In the genomic region with DNA sequence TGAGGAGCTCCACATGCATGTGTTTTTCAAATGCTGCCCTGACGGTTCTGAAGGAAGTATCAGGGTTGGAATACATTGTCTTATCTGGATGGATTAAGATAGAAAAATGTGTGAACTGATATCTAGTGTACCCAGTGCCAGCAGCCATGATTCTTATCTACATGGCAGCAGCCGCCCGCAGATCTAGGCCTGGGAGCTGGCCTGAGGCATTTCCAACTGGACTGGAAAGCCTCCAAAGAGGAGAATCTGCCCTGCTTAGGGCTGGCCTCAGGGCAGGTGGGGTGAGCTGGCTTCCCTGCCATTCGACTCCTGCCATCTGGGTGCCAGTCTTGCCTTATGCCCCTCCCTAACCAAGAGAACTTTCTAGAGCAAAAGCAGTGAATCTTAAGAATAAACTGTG, we compare ENCODE assay signal across 28 cellular contexts.
"Had no signal": no experiment of that assay in that cellular context is flagged by ENCODE, and none has a peak within 500 bp of the region (broad histone marks: within the 10 kb centered on the region; RNA-seq: fewer than 3 reads in every experiment).

No MANE protein-coding gene starts in this region.

- DNase-seq: activated CD4-positive, alpha-beta memory T cell treated with anti-CD3 and anti-CD28 coated beads, Interleukin-2, amount 10 ng/mL, durations not matched to agents 7 days and 5 days; activated CD4-positive, alpha-beta T cell treated with anti-CD3 and anti-CD28 coated beads for 1 hour; activated CD4-positive, alpha-beta T cell treated with anti-CD3 and anti-CD28 coated beads, Interleukin-2, amount 10 ng/mL, durations not matched to agents 7 days and 5 days; activated naive CD8-positive, alpha-beta T cell treated with anti-CD3 and anti-CD28 coated beads, Interleukin-2, amount 50 U/mL, for 24 hours; activated T-cell treated with anti-CD3 and anti-CD28 coated beads, Interleukin-2, amount 50 U/mL, for 4 hours; central memory CD4-positive, alpha-beta T cell; effector CD8-positive, alpha-beta T cell; gastrocnemius medialis; head of caudate nucleus; hippocampal formation; left cardiac atrium; mammary epithelial cell; posterior cingulate gyrus; small intestine; stimulated activated CD4-positive, alpha-beta T cell treated with anti-CD3 and anti-CD28 coated beads, Interleukin-4, amount 100 ng/mL, for 24 hours; SW 1271; T1000 had no signal

- H3K4me3 Mint-ChIP-seq: activated CD4-positive, alpha-beta memory T cell treated with anti-CD3 and anti-CD28 coated beads, Interleukin-2, amount 10 ng/mL, durations not matched to agents 7 days and 5 days; activated CD4-positive, alpha-beta T cell treated with anti-CD3 and anti-CD28 coated beads, Interleukin-2, amount 10 ng/mL, durations not matched to agents 7 days and 5 days; activated naive CD4-positive, alpha-beta T cell treated with anti-CD3 and anti-CD28 coated beads, Interleukin-2, amount 50 U/mL, for 24 hours; activated naive CD8-positive, alpha-beta T cell treated with anti-CD3 and anti-CD28 coated beads, Interleukin-2, amount 50 U/mL, for 24 hours; activated T-cell treated with anti-CD3 and anti-CD28 coated beads, Interleukin-2, amount 50 U/mL, for 4 hours; mesothelial cell of epicardium; natural killer cell treated with Interleukin-12 subunit alpha and Interleukin-12 subunit beta and Interleukin-15 and Interleukin-18, amount 100 ng/mL, for 72 hours; stimulated activated effector memory CD8-positive, alpha-beta T cell treated with anti-CD3 and anti-CD28 coated beads, Interleukin-12 subunit alpha, Interleukin-12 subunit beta, amount 100 ng/mL, for 72 hours; stimulated activated naive CD8-positive, alpha-beta T cell treated with anti-CD3 and anti-CD28 coated beads, Interleukin-15, Interleukin-2, amounts not matched to agents 100 ng/mL and 50 ng/mL, for 24 hours; T-helper 1 cell treated with Interleukin-12 subunit alpha and Interleukin-12 subunit beta and Interleukin-4 antibody, amounts not matched to agents 30 μg/mL and 1 μg/mL, for 36 hours; WTC11 had no signal

- H3K4me3 ChIP-seq: breast epithelium, gastrocnemius medialis, thoracic aorta had no signal

- H3K4me1 ChIP-seq: breast epithelium, gastrocnemius medialis had no signal

- H3K36me3 Mint-ChIP-seq: activated naive CD4-positive, alpha-beta T cell treated with anti-CD3 and anti-CD28 coated beads, Interleukin-2, amount 50 U/mL, for 24 hours; mesothelial cell of epicardium; natural killer cell treated with Interleukin-12 subunit alpha and Interleukin-12 subunit beta and Interleukin-15 and Interleukin-18, amount 100 ng/mL, for 72 hours; stimulated activated effector memory CD8-positive, alpha-beta T cell treated with anti-CD3 and anti-CD28 coated beads, Interleukin-12 subunit alpha, Interleukin-12 subunit beta, amount 100 ng/mL, for 72 hours; WTC11 had no signal

- ATAC-seq: activated naive CD8-positive, alpha-beta T cell treated with anti-CD3 and anti-CD28 coated beads, Interleukin-2, amount 50 U/mL, for 24 hours; activated T-cell treated with anti-CD3 and anti-CD28 coated beads, Interleukin-2, amount 50 U/mL, for 4 hours; gastrocnemius medialis; natural killer cell treated with Interleukin-12 subunit alpha and Interleukin-12 subunit beta and Interleukin-15 and Interleukin-18, amount 100 ng/mL, for 72 hours; sciatic nerve; stimulated activated effector memory CD8-positive, alpha-beta T cell treated with anti-CD3 and anti-CD28 coated beads, Interleukin-12 subunit alpha, Interleukin-12 subunit beta, amount 100 ng/mL, for 72 hours; WTC11 had no signal

- H3K27me3 Mint-ChIP-seq: activated naive CD4-positive, alpha-beta T cell treated with anti-CD3 and anti-CD28 coated beads, Interleukin-2, amount 50 U/mL, for 24 hours; stimulated activated naive CD8-positive, alpha-beta T cell treated with anti-CD3 and anti-CD28 coated beads, Interleukin-15, Interleukin-2, amounts not matched to agents 100 ng/mL and 50 ng/mL, for 24 hours had no signal

- H3K27ac ChIP-seq: breast epithelium, gastrocnemius medialis, thoracic aorta had no signal

- H3K4me1 Mint-ChIP-seq: activated CD4-positive, alpha-beta T cell treated with anti-CD3 and anti-CD28 coated beads, Interleukin-2, amount 10 ng/mL, durations not matched to agents 7 days and 5 days; activated naive CD4-positive, alpha-beta T cell treated with anti-CD3 and anti-CD28 coated beads, Interleukin-2, amount 50 U/mL, for 24 hours; activated naive CD8-positive, alpha-beta T cell treated with anti-CD3 and anti-CD28 coated beads, Interleukin-2, amount 50 U/mL, for 24 hours; WTC11 had no signal

- H3K27ac Mint-ChIP-seq: activated CD4-positive, alpha-beta memory T cell treated with anti-CD3 and anti-CD28 coated beads, Interleukin-2, amount 10 ng/mL, durations not matched to agents 7 days and 5 days; activated CD4-positive, alpha-beta T cell treated with anti-CD3 and anti-CD28 coated beads, Interleukin-2, amount 10 ng/mL, durations not matched to agents 7 days and 5 days; activated naive CD4-positive, alpha-beta T cell treated with anti-CD3 and anti-CD28 coated beads, Interleukin-2, amount 50 U/mL, for 24 hours; activated naive CD8-positive, alpha-beta T cell treated with anti-CD3 and anti-CD28 coated beads, Interleukin-2, amount 50 U/mL, for 24 hours; activated T-helper 2 cell treated with anti-CD3 and anti-CD28 coated beads, Interferon-gamma antibody, Interleukin-2, Interleukin-4, amounts not matched to agents 10 μg/mL and 5 μg/mL and 100 μg/mL, durations not matched to agents 14 hours and 24 hours and 36 hours; mesothelial cell of epicardium; natural killer cell treated with Interleukin-12 subunit alpha and Interleukin-12 subunit beta and Interleukin-15 and Interleukin-18, amount 100 ng/mL, for 72 hours; stimulated activated effector memory CD8-positive, alpha-beta T cell treated with anti-CD3 and anti-CD28 coated beads, Interleukin-12 subunit alpha, Interleukin-12 subunit beta, amount 100 ng/mL, for 72 hours; stimulated activated naive CD8-positive, alpha-beta T cell treated with anti-CD3 and anti-CD28 coated beads, Interleukin-15, Interleukin-2, amounts not matched to agents 100 ng/mL and 50 ng/mL, for 24 hours; T-helper 1 cell treated with Interleukin-12 subunit alpha and Interleukin-12 subunit beta and Interleukin-4 antibody, amounts not matched to agents 30 μg/mL and 1 μg/mL, for 36 hours; WTC11 had no signal

- H3K36me3 ChIP-seq: breast epithelium, gastrocnemius medialis, thoracic aorta had no signal

- H3K9me3 ChIP-seq: breast epithelium, gastrocnemius medialis, thoracic aorta had no signal

- H3K27me3 ChIP-seq: breast epithelium, gastrocnemius medialis had no signal

- H3K9me3 Mint-ChIP-seq: activated CD4-positive, alpha-beta memory T cell treated with anti-CD3 and anti-CD28 coated beads, Interleukin-2, amount 10 ng/mL, durations not matched to agents 7 days and 5 days; activated CD4-positive, alpha-beta T cell treated with anti-CD3 and anti-CD28 coated beads, Interleukin-2, amount 10 ng/mL, durations not matched to agents 7 days and 5 days; activated naive CD4-positive, alpha-beta T cell treated with anti-CD3 and anti-CD28 coated beads, Interleukin-2, amount 50 U/mL, for 24 hours; activated naive CD8-positive, alpha-beta T cell treated with anti-CD3 and anti-CD28 coated beads, Interleukin-2, amount 50 U/mL, for 24 hours; activated T-cell treated with anti-CD3 and anti-CD28 coated beads, Interleukin-2, amount 50 U/mL, for 4 hours; activated T-helper 2 cell treated with anti-CD3 and anti-CD28 coated beads, Interferon-gamma antibody, Interleukin-2, Interleukin-4, amounts not matched to agents 10 μg/mL and 5 μg/mL and 100 μg/mL, durations not matched to agents 14 hours and 24 hours and 36 hours; mesothelial cell of epicardium; natural killer cell treated with Interleukin-12 subunit alpha and Interleukin-12 subunit beta and Interleukin-15 and Interleukin-18, amount 100 ng/mL, for 72 hours; stimulated activated effector memory CD8-positive, alpha-beta T cell treated with anti-CD3 and anti-CD28 coated beads, Interleukin-12 subunit alpha, Interleukin-12 subunit beta, amount 100 ng/mL, for 72 hours; stimulated activated naive CD8-positive, alpha-beta T cell treated with anti-CD3 and anti-CD28 coated beads, Interleukin-15, Interleukin-2, amounts not matched to agents 100 ng/mL and 50 ng/mL, for 24 hours; T-helper 1 cell treated with Interleukin-12 subunit alpha and Interleukin-12 subunit beta and Interleukin-4 antibody, amounts not matched to agents 30 μg/mL and 1 μg/mL, for 36 hours; WTC11 had no signal
